Comparison of ENCODE assay signal across 8 cellular contexts in the genomic region with DNA sequence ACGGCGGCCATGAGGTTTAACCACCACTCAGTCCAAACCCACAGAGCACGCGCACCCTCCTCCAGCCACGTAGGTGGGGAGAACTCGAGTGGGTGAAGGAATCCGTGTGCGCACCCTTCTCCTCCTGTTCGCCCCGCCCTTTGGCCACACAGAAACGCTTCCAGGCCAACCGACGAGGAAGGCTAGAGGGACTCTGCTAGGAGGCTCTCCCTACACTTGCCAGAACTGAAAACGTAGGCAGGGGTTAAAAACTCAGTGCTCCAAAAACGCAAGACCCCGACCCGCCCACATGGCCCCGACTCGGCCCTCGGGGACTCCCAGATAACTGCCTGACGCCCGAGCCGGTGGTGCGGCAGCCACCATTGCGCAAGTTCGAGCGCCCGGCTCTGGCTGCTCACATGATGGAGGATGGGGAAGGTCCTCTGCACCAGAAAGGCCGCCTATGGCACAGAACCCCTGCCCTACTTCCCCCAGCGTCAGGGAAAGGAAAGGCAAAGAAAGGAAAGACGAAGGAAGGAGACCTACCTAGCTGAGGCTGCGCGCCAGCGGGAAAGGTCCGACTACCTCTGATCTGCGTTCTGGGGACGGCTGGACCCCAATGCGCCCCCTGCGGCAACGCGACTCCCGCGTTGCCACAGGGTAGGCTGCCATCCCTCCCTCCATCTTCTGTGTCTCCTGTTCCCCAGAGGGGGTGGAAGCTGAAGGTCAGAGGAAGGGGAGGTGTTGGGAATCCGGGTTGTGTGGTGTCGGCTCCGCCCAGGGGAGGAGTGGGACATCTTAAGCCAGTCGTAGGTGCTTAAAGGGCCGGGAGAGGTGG.
A peak's percentile ranks its signal among the peaks of the same experiment; 100 is the strongest.
DNase-seq lines count a peak whose midpoint lies in the region; ATAC-seq and TF ChIP-seq lines count a peak whose summit lies in the region.

No MANE protein-coding gene starts in this region.

- H3K9me3 ChIP-seq in transverse colon = no peaks in the 10 kb centered on the region

- H3K4me3 Mint-ChIP-seq in natural killer cell treated with Interleukin-12 subunit alpha and Interleukin-12 subunit beta and Interleukin-15 and Interleukin-18, amount 100 ng/mL, for 72 hours = no peak overlapping the region

- 32% methylated on average over 48 of the region's 48 CpGs; no CpG with 5 or more reads in 1 of the 2 donors for WGBS in transverse colon (ENCODE audit: low coverage in 1 of 2), 2 donors

- TF ChIP-seq POLR2A in transverse colon (IDR thresholded peaks at IDR 0.05) = peak; percentile 53

- intact Hi-C loops in transverse colon (cut with DNase I; ENCODE audit: low total_unique reads) = no loop called here

- H3K4me3 ChIP-seq in choroid plexus epithelial cell (ENCODE audit: low read depth, low read length) (peak overlapping the region; percentile 59), transverse colon (peak overlapping the region; percentile 24 to 64 (median 52))

- no peaks in the 10 kb centered on the region for H3K4me1 ChIP-seq in transverse colon

- H3K36me3 Mint-ChIP-seq in natural killer cell treated with Interleukin-12 subunit alpha and Interleukin-12 subunit beta and Interleukin-15 and Interleukin-18, amount 100 ng/mL, for 72 hours = no peaks in the 10 kb centered on the region

- no peak for TF ChIP-seq CTCF in choroid plexus epithelial cell (conservative IDR thresholded peaks at IDR 0.05; ENCODE audit: low read depth, low read length)
- peak in 1 of 5 experiments; percentile 17 for TF ChIP-seq CTCF in transverse colon (IDR thresholded peaks at IDR 0.05)

- peaks cover 0 to 13% of the 10 kb centered on the region in 2 donors for H3K27me3 Mint-ChIP-seq in natural killer cell treated with Interleukin-12 subunit alpha and Interleukin-12 subunit beta and Interleukin-15 and Interleukin-18, amount 100 ng/mL, for 72 hours

- DNase-seq in NCI-H524 treated with DMSO at 0.1 percent for 48 hours (lab: John Stamatoyannopoulos, UW) = peak; percentile 82
- DNase-seq in choroid plexus epithelial cell (ENCODE audit: low read depth) = peak; percentile 17
- DNase-seq in left lobe of liver (ENCODE audit: low spot score) = peak; percentile 66
- DNase-seq in transverse colon = peak; percentile 58
- DNase-seq in activated effector memory CD4-positive, alpha-beta T cell treated with anti-CD3 and anti-CD28 coated beads, Interleukin-2, amount 50 U/mL, for 16 hours = no peak
- DNase-seq in natural killer cell treated with Interleukin-12 subunit alpha and Interleukin-12 subunit beta and Interleukin-15 and Interleukin-18, amount 100 ng/mL, for 72 hours (ENCODE audit: low spot score) = no peak

- no peak for TF ChIP-seq EP300 in transverse colon (IDR thresholded peaks at IDR 0.05; ENCODE audit: low read depth)

- H3K27ac Mint-ChIP-seq in natural killer cell treated with Interleukin-12 subunit alpha and Interleukin-12 subunit beta and Interleukin-15 and Interleukin-18, amount 100 ng/mL, for 72 hours = no peak overlapping the region

- H3K9me3 Mint-ChIP-seq in natural killer cell treated with Interleukin-12 subunit alpha and Interleukin-12 subunit beta and Interleukin-15 and Interleukin-18, amount 100 ng/mL, for 72 hours = peaks cover 3% of the 10 kb centered on the region

- H3K27ac ChIP-seq in transverse colon = peak overlapping the region; percentile 80 to 90 (median 84)

- H3K36me3 ChIP-seq in transverse colon = no peaks in the 10 kb centered on the region

- H3K4me1 Mint-ChIP-seq in natural killer cell treated with Interleukin-12 subunit alpha and Interleukin-12 subunit beta and Interleukin-15 and Interleukin-18, amount 100 ng/mL, for 72 hours (ENCODE audit: low read depth in 2 of 2) = no peaks in the 10 kb centered on the region

- in situ Hi-C loops in transverse colon (cut with MboI; ENCODE audit: low pct_ligation_motif_present in 1 of 4, low pct_unique_long_range_greater_than_20kb in 1 of 4, low sequenced_read_pairs in 3 of 4) = no loop called here

- peak; percentile 85 for ATAC-seq in GM18907 (IDR thresholded peaks at IDR 0.05; ENCODE audit: unreplicated experiment)
- ATAC-seq in HG03135 (IDR thresholded peaks at IDR 0.05; ENCODE audit: unreplicated experiment) = peak; percentile 67
- ATAC-seq in left lobe of liver = peak; percentile 85
- ATAC-seq in natural killer cell treated with Interleukin-12 subunit alpha and Interleukin-12 subunit beta and Interleukin-15 and Interleukin-18, amount 100 ng/mL, for 72 hours = no peak

- no peaks in the 10 kb centered on the region for H3K27me3 ChIP-seq in transverse colon

Comparison
In these comparisons a context has a peak if more than half of its experiments do, and no peak if none do; other contexts are left out.
1. ATAC-seq: peak in GM18907 (single experiment), HG03135 (single experiment) and left lobe of liver (single experiment); none in natural killer cell treated with Interleukin-12 subunit alpha and Interleukin-12 subunit beta and Interleukin-15 and Interleukin-18, amount 100 ng/mL, for 72 hours (0 of 2).
2. DNase-seq: peak in NCI-H524 treated with DMSO at 0.1 percent for 48 hours (single experiment), choroid plexus epithelial cell (single experiment), left lobe of liver (single experiment) and transverse colon (single experiment); none in activated effector memory CD4-positive, alpha-beta T cell treated with anti-CD3 and anti-CD28 coated beads, Interleukin-2, amount 50 U/mL, for 16 hours (single experiment) and natural killer cell treated with Interleukin-12 subunit alpha and Interleukin-12 subunit beta and Interleukin-15 and Interleukin-18, amount 100 ng/mL, for 72 hours (single experiment).